24 cellular contexts compared by ENCODE assay signal in genomic region chr6:10535198-10535597, GRCh38. TPM values are rescaled to one million over a fixed set of nuclear protein-coding genes. Genes with fewer than 3 reads are reported as not detected.
A peak's percentile ranks its signal among the peaks of the same experiment; 100 is the strongest.
DNase-seq lines count a peak whose midpoint lies in the region; ATAC-seq and TF ChIP-seq lines count a peak whose summit lies in the region.
"Had no signal": no experiment of that assay in that cellular context is flagged by ENCODE, and none has a peak within 500 bp of the region (broad histone marks: within the 10 kb centered on the region; RNA-seq: fewer than 3 reads in every experiment).

No MANE protein-coding gene starts in this region.

- peaks cover 34% of the 10 kb centered on the region for H3K79me2 ChIP-seq in Loucy (ENCODE audit: insufficient read depth, low read length)

- ATAC-seq in Right ventricle myocardium inferior = peak; percentile 37
- no peak for ATAC-seq in activated B cell treated with CpG ODN at 0.5 μM for 24 hours (ENCODE audit: low read depth)
- peak; percentile 49 for ATAC-seq in upper lobe of right lung
- ATAC-seq in aorta (ENCODE audit: low FRiP score) = no peak
- ATAC-seq in naive thymus-derived CD8-positive, alpha-beta T cell = no peak
- no peak for ATAC-seq in HG03378 (IDR thresholded peaks at IDR 0.05; ENCODE audit: unreplicated experiment)
- ATAC-seq: A549 had no signal

- H2AFZ ChIP-seq in Loucy (ENCODE audit: low read length) = no peak overlapping the region

- WGBS in aorta, 2 donors = 56 to 86% methylated on average over 1 of the region's 1 CpG

- CTCF ChIA-PET in activated B cell treated with CpG ODN at 0.5 μM for 24 hours (lab: Charles Lee) = no interaction called here

- intact Hi-C loops in Right ventricle myocardium inferior (cut with DNase I) = loop anchor here (5.0 kb wide), 1 partner anchor 77 kb away; no protein-coding TSS in a partner anchor
- intact Hi-C loops in activated B cell treated with CpG ODN at 0.5 μM for 24 hours (cut with micrococcal nuclease) = loop anchor here (2.0 to 10.0 kb wide), 3 partner anchors 108 to 1000 kb away; partner anchors contain the start of gene TMEM170B
- intact Hi-C loops in upper lobe of right lung (cut with DNase I) = no loop called here
- intact Hi-C loops in aorta (cut with DNase I) = no loop called here

- no peaks in the 10 kb centered on the region for H4K20me1 ChIP-seq in Loucy (ENCODE audit: insufficient read depth, low read length, poor library complexity, severe bottlenecking)

- TF ChIP-seq CTCF in right atrium auricular region (IDR thresholded peaks at IDR 0.05) (no peak), Loucy (conservative IDR thresholded peaks at IDR 0.05; ENCODE audit: low read length) (no peak), activated B cell treated with CpG ODN at 0.5 μM for 24 hours (IDR thresholded peaks at IDR 0.05) (no peak), upper lobe of right lung (IDR thresholded peaks at IDR 0.05) (no peak)

- no peaks in the 10 kb centered on the region for H3K27me3 Mint-ChIP-seq in activated B cell treated with CpG ODN at 0.5 μM for 24 hours
- no peaks in the 10 kb centered on the region for H3K27me3 Mint-ChIP-seq in naive thymus-derived CD8-positive, alpha-beta T cell
- H3K27me3 Mint-ChIP-seq: CD4-positive, CD25-positive, alpha-beta regulatory T cell had no signal

- no peak overlapping the region for H3K27ac ChIP-seq in right atrium auricular region
- H3K27ac ChIP-seq in upper lobe of right lung = no peak overlapping the region
- H3K27ac ChIP-seq in aorta (ENCODE audit: low read depth in 1 of 2, low read length in 2 of 2) = no peak overlapping the region
- H3K27ac ChIP-seq: A549, testis, VCaP had no signal

- H3K36me3 ChIP-seq in right atrium auricular region (no peaks in the 10 kb centered on the region), Loucy (ENCODE audit: insufficient read depth, low read length) (no peaks in the 10 kb centered on the region), upper lobe of right lung (no peaks in the 10 kb centered on the region), aorta (ENCODE audit: control insufficient read depth in 1 of 2, insufficient read depth in 2 of 2, low read length in 1 of 2) (no peaks in the 10 kb centered on the region)

- H3K4me1 Mint-ChIP-seq in activated B cell treated with CpG ODN at 0.5 μM for 24 hours = peaks cover 93% of the 10 kb centered on the region
- H3K4me1 Mint-ChIP-seq in naive thymus-derived CD8-positive, alpha-beta T cell = peaks cover 15 to 66% (median 43%) of the 10 kb centered on the region in 4 donors
- H3K4me1 Mint-ChIP-seq: nephron had no signal

- no peaks in the 10 kb centered on the region for H3K9me2 ChIP-seq in Loucy (replicated peaks; ENCODE audit: low read depth, low read length)

- H3K4me2 ChIP-seq in Loucy (ENCODE audit: low read depth, low read length, poor library complexity, severe bottlenecking) = peak overlapping the region; percentile 82
- H3K4me2 ChIP-seq: A549 had no signal

- H3K4me1 ChIP-seq in right atrium auricular region (no peaks in the 10 kb centered on the region), Loucy (ENCODE audit: insufficient read depth, low read length, poor library complexity, severe bottlenecking) (peaks cover 60% of the 10 kb centered on the region), upper lobe of right lung (peaks cover 23% of the 10 kb centered on the region), aorta (ENCODE audit: control insufficient read depth in 1 of 2, insufficient read depth in 2 of 2, low read length in 2 of 2) (peaks cover 0 to 11% of the 10 kb centered on the region in 2 donors)
- H3K4me1 ChIP-seq: testis had no signal

- H3K27me3 ChIP-seq in right atrium auricular region = no peaks in the 10 kb centered on the region
- no peaks in the 10 kb centered on the region for H3K27me3 ChIP-seq in Loucy (ENCODE audit: insufficient read depth, low read length, poor library complexity, severe bottlenecking)
- no peaks in the 10 kb centered on the region for H3K27me3 ChIP-seq in upper lobe of right lung
- H3K27me3 ChIP-seq in aorta (ENCODE audit: control insufficient read depth in 1 of 2, insufficient read depth in 2 of 2, low read length in 1 of 2) = no peaks in the 10 kb centered on the region
- H3K27me3 ChIP-seq: testis had no signal

- H3K9ac ChIP-seq in Loucy (ENCODE audit: low read depth, low read length, poor library complexity, severe bottlenecking) = peak overlapping the region; percentile 71

- H3F3A ChIP-seq in Loucy (ENCODE audit: low read depth) = peaks cover 3% of the 10 kb centered on the region; the same call in 1 of the 2 replicates

- H3K4me3 Mint-ChIP-seq in activated B cell treated with CpG ODN at 0.5 μM for 24 hours = peak overlapping the region; percentile 88
- H3K4me3 Mint-ChIP-seq in naive thymus-derived CD8-positive, alpha-beta T cell = peak overlapping the region in 4 of 10 donors; percentile 8 to 43 (median 32)
- H3K4me3 Mint-ChIP-seq: activated CD4-positive, alpha-beta memory T cell treated with anti-CD3 and anti-CD28 coated beads, Interleukin-2, amount 10 ng/mL, durations not matched to agents 7 days and 5 days; H9; nephron had no signal

- H3K4me3 ChIP-seq in right atrium auricular region (no peak overlapping the region), Loucy (ENCODE audit: low read length, poor library complexity, severe bottlenecking) (peak overlapping the region; percentile 13), upper lobe of right lung (no peak overlapping the region), aorta (ENCODE audit: low read length in 2 of 2) (no peak overlapping the region)
- H3K4me3 ChIP-seq: A549, testis had no signal

- no peaks in the 10 kb centered on the region for H3K9me3 ChIP-seq in right atrium auricular region
- no peaks in the 10 kb centered on the region for H3K9me3 ChIP-seq in Loucy (ENCODE audit: insufficient read depth, low read depth, low read length)
- H3K9me3 ChIP-seq in upper lobe of right lung = no peaks in the 10 kb centered on the region
- H3K9me3 ChIP-seq in aorta (ENCODE audit: control insufficient read depth, low read length) = no peaks in the 10 kb centered on the region
- H3K9me3 ChIP-seq: A549, testis had no signal

- no peaks in the 10 kb centered on the region for H3K9me3 Mint-ChIP-seq in activated B cell treated with CpG ODN at 0.5 μM for 24 hours
- peaks cover 0 to 32% (median 13%) of the 10 kb centered on the region in 9 donors for H3K9me3 Mint-ChIP-seq in naive thymus-derived CD8-positive, alpha-beta T cell
- H3K9me3 Mint-ChIP-seq: activated CD4-positive, alpha-beta memory T cell treated with anti-CD3 and anti-CD28 coated beads, Interleukin-2, amount 10 ng/mL, durations not matched to agents 7 days and 5 days; H9; nephron had no signal

- peaks cover 7% of the 10 kb centered on the region for H3K36me3 Mint-ChIP-seq in activated B cell treated with CpG ODN at 0.5 μM for 24 hours (ENCODE audit: low read depth)
- peaks cover 5 to 28% (median 17%) of the 10 kb centered on the region in 3 donors for H3K36me3 Mint-ChIP-seq in naive thymus-derived CD8-positive, alpha-beta T cell

- DNase-seq in Right ventricle myocardium inferior (ENCODE audit: missing footprints) (no peak), right atrium auricular region (ENCODE audit: low spot score) (no peak), activated B cell treated with CpG ODN at 0.5 μM for 24 hours (no peak), upper lobe of right lung (no peak), aorta (no peak)
- no peak for DNase-seq in naive thymus-derived CD8-positive, alpha-beta T cell
- DNase-seq: activated CD4-positive, alpha-beta memory T cell treated with anti-CD3 and anti-CD28 coated beads, Interleukin-2, amount 10 ng/mL, durations not matched to agents 7 days and 5 days; activated naive CD4-positive, alpha-beta T cell treated with anti-CD3 and anti-CD28 coated beads, Interleukin-2, amount 50 U/mL, for 16 hours; activated T-cell treated with anti-CD3 and anti-CD28 coated beads, Interleukin-2, amount 50 U/mL, for 1 hour; DMS79; H9; islet precursor cell; NCI-H1105 treated with DMSO at 0.1 percent for 48 hours; NCI-H526 treated with DMSO at 0.1 percent for 48 hours; small intestine; stimulated activated CD4-positive, alpha-beta T cell treated with anti-CD3 and anti-CD28 coated beads, Interleukin-4, amount 100 ng/mL, for 4 hours; testis had no signal

- peak overlapping the region; percentile 99 for H3K27ac Mint-ChIP-seq in activated B cell treated with CpG ODN at 0.5 μM for 24 hours
- H3K27ac Mint-ChIP-seq in naive thymus-derived CD8-positive, alpha-beta T cell = peak overlapping the region in 1 of 10 donors; percentile 26
- H3K27ac Mint-ChIP-seq: activated CD4-positive, alpha-beta memory T cell treated with anti-CD3 and anti-CD28 coated beads, Interleukin-2, amount 10 ng/mL, durations not matched to agents 7 days and 5 days; nephron; progenitor cell of endocrine pancreas had no signal

- POLR2A ChIA-PET in activated B cell treated with CpG ODN at 0.5 μM for 24 hours (lab: Charles Lee) = interaction anchor here (1.0 to 1.6 kb wide), 3 partner anchors 8 to 159 kb away, joined by 7 to 8 read pairs (median 7); partner anchors contain the start of genes C6orf52 and PAK1IP1
- POLR2A ChIA-PET in naive thymus-derived CD8-positive, alpha-beta T cell (lab: Charles Lee) = no interaction called here

RNA-seq across cellular contexts. Expression of gene GCNT2, which starts 14.0 kb away (rescaled TPM):
- total RNA-seq in Right ventricle myocardium inferior (51.9 TPM), right atrium auricular region (10 to 100 TPM in 1 of 2 donors, 1 to 10 TPM in 1; 3.3 to 13.5 TPM), activated B cell treated with CpG ODN at 0.5 μM for 24 hours (23.2 and 25.9 TPM in 2 replicates), upper lobe of right lung (27.4 TPM), aorta (10 to 100 TPM; 14.6 to 18.6 TPM)
- 1 to 10 TPM; 3.4 to 3.9 TPM for polyA plus RNA-seq in aorta
- 1 to 10 TPM; 3.9 to 4.6 TPM for total RNA-seq in naive thymus-derived CD8-positive, alpha-beta T cell
- 1 to 10 TPM in 2 of 3 donors, under 1 TPM in 1; 0.85 to 1.8 (median 1.3) TPM for polyA plus RNA-seq in naive thymus-derived CD8-positive, alpha-beta T cell

Comparison
In these comparisons a context has a peak if more than half of its experiments do, and no peak if none do; other contexts are left out.
1. ATAC-seq: peak in Right ventricle myocardium inferior (single experiment) and upper lobe of right lung (single experiment); none in activated B cell treated with CpG ODN at 0.5 μM for 24 hours (single experiment), aorta (single experiment), naive thymus-derived CD8-positive, alpha-beta T cell (0 of 2) and HG03378 (single experiment).
2. intact Hi-C loops: an anchor here in Right ventricle myocardium inferior (5.0 kb wide) and activated B cell treated with CpG ODN at 0.5 μM for 24 hours (2.0 to 10.0 kb wide); none called in upper lobe of right lung and aorta.